Comparison of ENCODE assay signal across 8 cellular contexts in genomic region chr6:142558785-142559184, GRCh38.
"Had no signal": no experiment of that assay in that cellular context is flagged by ENCODE, and none has a peak within 500 bp of the region (broad histone marks: within the 10 kb centered on the region; RNA-seq: fewer than 3 reads in every experiment).

No MANE protein-coding gene starts in this region.

- H3K4me3 ChIP-seq: GM23248 had no signal

- FAIRE-seq: H54, HTR-8/SVneo had no signal

- H3K9ac ChIP-seq: GM23248, KMS-11 had no signal

- H2AFZ ChIP-seq: GM23248 had no signal

- H3K4me2 ChIP-seq: KMS-11 had no signal

- H3K27ac ChIP-seq: GM23248, KMS-11 had no signal

- DNase-seq: GM23248, GOT3, H9, HCEC 1CT, KBM-7 had no signal
